Comparison of ENCODE assay signal across 9 cellular contexts in genomic region chr14:102779574-102780315, GRCh38. TPM values are rescaled to one million over a fixed set of nuclear protein-coding genes. Genes with fewer than 3 reads are reported as not detected.
DNase-seq lines count a peak whose midpoint lies in the region; ATAC-seq and TF ChIP-seq lines count a peak whose summit lies in the region.
"Had no signal": no experiment of that assay in that cellular context is flagged by ENCODE, and none has a peak within 500 bp of the region (broad histone marks: within the 10 kb centered on the region; RNA-seq: fewer than 3 reads in every experiment).

No MANE protein-coding gene starts in this region.

- no peak for ATAC-seq in HG02884 (IDR thresholded peaks at IDR 0.05; ENCODE audit: unreplicated experiment)
- ATAC-seq in HG02938 (IDR thresholded peaks at IDR 0.05; ENCODE audit: unreplicated experiment) = no peak

- H3K9ac ChIP-seq in MM.1S (ENCODE audit: low read length) = no peak overlapping the region

- H3K4me2 ChIP-seq in MM.1S (ENCODE audit: low read depth, low read length) (peak overlapping the region; percentile 79), osteoblast (ENCODE audit: insufficient read depth, low read length) (peak overlapping the region; percentile 84)

- H3K9me3 Mint-ChIP-seq in brain = no peaks in the 10 kb centered on the region

- peaks cover 64% of the 10 kb centered on the region for H3K79me2 ChIP-seq in MM.1S (ENCODE audit: low read length)
- peaks cover 67% of the 10 kb centered on the region for H3K79me2 ChIP-seq in osteoblast (ENCODE audit: insufficient read depth, low read length)

- H3K9me3 ChIP-seq in MM.1S (replicated peaks; ENCODE audit: insufficient read depth, low read length) (no peaks in the 10 kb centered on the region), osteoblast (ENCODE audit: low read depth, low read length) (no peaks in the 10 kb centered on the region), SJCRH30 (replicated peaks) (no peaks in the 10 kb centered on the region)

- H3K4me3 ChIP-seq in MM.1S (ENCODE audit: low read length) (peak overlapping the region; percentile 82; the same call in 1 of the 2 replicates), osteoblast (ENCODE audit: insufficient read depth, low read length) (no peak overlapping the region), SJCRH30 (no peak overlapping the region)

- H3K36me3 ChIP-seq in MM.1S (replicated peaks; ENCODE audit: insufficient read depth, low read length) (no peaks in the 10 kb centered on the region), osteoblast (ENCODE audit: insufficient read depth, low read length) (no peaks in the 10 kb centered on the region), SJCRH30 (no peaks in the 10 kb centered on the region)

- TF ChIP-seq CTCF in MM.1S (IDR thresholded peaks at IDR 0.05; ENCODE audit: low read length) = no peak
- TF ChIP-seq CTCF in brain (conservative IDR thresholded peaks at IDR 0.05) = no peak
- TF ChIP-seq CTCF in osteoblast (IDR thresholded peaks at IDR 0.05; ENCODE audit: extremely low read depth, low read depth, low read length) = no peak

- H3K27me3 Mint-ChIP-seq in brain = peaks cover 13% of the 10 kb centered on the region

- H3K27ac ChIP-seq in MM.1S (ENCODE audit: low read length) (no peak overlapping the region), osteoblast (ENCODE audit: low read depth, low read length) (no peak overlapping the region), SJCRH30 (no peak overlapping the region)

- H4K20me1 ChIP-seq in MM.1S (ENCODE audit: insufficient read depth, low read length) = no peaks in the 10 kb centered on the region
- H4K20me1 ChIP-seq in osteoblast (ENCODE audit: insufficient read depth, low read length) = peaks cover 44% of the 10 kb centered on the region

- H3K4me1 ChIP-seq in MM.1S (ENCODE audit: low read length) (peaks cover 16% of the 10 kb centered on the region; the same call in 1 of the 2 replicates), osteoblast (ENCODE audit: insufficient read depth, low read length) (peaks cover 22% of the 10 kb centered on the region), SJCRH30 (peaks cover 5% of the 10 kb centered on the region; the same call in 1 of the 2 replicates)

- peaks cover 52% of the 10 kb centered on the region for H3K4me1 Mint-ChIP-seq in brain

- no peaks in the 10 kb centered on the region; the same call in 1 of the 2 replicates for H3F3A ChIP-seq in MM.1S (ENCODE audit: insufficient read depth, low read length)

- no peaks in the 10 kb centered on the region for H3K9me2 ChIP-seq in MM.1S (replicated peaks; ENCODE audit: insufficient read depth, low read length)

- H2AFZ ChIP-seq in MM.1S (ENCODE audit: low read length) (no peak overlapping the region), osteoblast (ENCODE audit: low read length) (no peak overlapping the region)

- H3K4me3 Mint-ChIP-seq in brain = peak overlapping the region; percentile 86 to 92 (median 89)

- DNase-seq in NOMO-1 (lab: John Stamatoyannopoulos, UW; ENCODE audit: unreplicated experiment in 2 of 2) (peak; percentile 6 to 57), NOMO-1 treated with dmso at 0.1 percent for 144 hours (lab: John Stamatoyannopoulos, UW; ENCODE audit: unreplicated experiment) (no peak), MM.1S (no peak), osteoblast (ENCODE audit: insufficient read length, low spot score, missing footprints) (no peak), SJCRH30 (no peak)
- DNase-seq: activated CD4-positive, alpha-beta T cell treated with anti-CD3 and anti-CD28 coated beads, Interleukin-2, amount 50 U/mL, for 4 hours had no signal

- H3K27me3 ChIP-seq in MM.1S (replicated peaks; ENCODE audit: insufficient read depth, low read length) (no peaks in the 10 kb centered on the region), osteoblast (ENCODE audit: insufficient read depth, low read length) (no peaks in the 10 kb centered on the region), SJCRH30 (no peaks in the 10 kb centered on the region)

- no peaks in the 10 kb centered on the region for H3K36me3 Mint-ChIP-seq in brain

- peak overlapping the region; percentile 87 to 93 (median 91) for H3K27ac Mint-ChIP-seq in brain

RNA-seq across cellular contexts. Expression of gene TRAF3, which starts 2.5 kb away (rescaled TPM):
- 5.6 TPM for polyA plus RNA-seq in brain (ENCODE audit: insufficient read depth, low read depth, low replicate concordance)
- 19.5 and 23.3 TPM in 2 replicates for total RNA-seq in osteoblast
- 14.0 and 14.6 TPM in 2 replicates for total RNA-seq in SJCRH30 (2014; rRNA removed; shearing (Covaris generic))

Comparison
In these comparisons a context has a peak if more than half of its experiments do, and no peak if none do; other contexts are left out.
1. DNase-seq: peak in NOMO-1 (2 of 2); none in NOMO-1 treated with dmso at 0.1 percent for 144 hours (single experiment), MM.1S (single experiment), osteoblast (single experiment) and SJCRH30 (0 of 2).